ENCODE assay signal across 29 cellular contexts in genomic region chr19:29531458-29532025, GRCh38. TPM values are rescaled to one million over a fixed set of nuclear protein-coding genes. Genes with fewer than 3 reads are reported as not detected.
A peak's percentile ranks its signal among the peaks of the same experiment; 100 is the strongest.
DNase-seq lines count a peak whose midpoint lies in the region; ATAC-seq, FAIRE-seq and TF ChIP-seq lines count a peak whose summit lies in the region.
"Had no signal": no experiment of that assay in that cellular context is flagged by ENCODE, and none has a peak within 500 bp of the region (broad histone marks: within the 10 kb centered on the region; RNA-seq: fewer than 3 reads in every experiment).

No MANE protein-coding gene starts in this region.

- H3K23me2 ChIP-seq in H1 (ENCODE audit: low read depth, low read length): peaks cover 27% of the 10 kb centered on the region; the same call in 1 of the 2 replicates

- CTCF ChIA-PET in H1 (lab: Charles Lee; ENCODE audit: partially characterized antibody): interaction anchor here (1.4 to 5.6 kb wide), 7 partner anchors 8 to 246 kb away, joined by 3 to 42 read pairs (median 5); no protein-coding TSS in a partner anchor

- no peak for ATAC-seq in HG03520 (IDR thresholded peaks at IDR 0.05; ENCODE audit: unreplicated experiment)
- ATAC-seq: A549 had no signal

- DNase-seq in caudate nucleus (lab: John Stamatoyannopoulos, UW) (no peak), H1 (ENCODE audit: low read depth in 1 of 2, low spot score in 2 of 2) (no peak), neuronal stem cell (ENCODE audit: low spot score) (no peak), OCI-M1 (lab: John Stamatoyannopoulos, UW) (no peak), NCI-H748 treated with DMSO at 0.1 percent for 48 hours (lab: John Stamatoyannopoulos, UW) (no peak)
- DNase-seq in stimulated activated CD8-positive, alpha-beta memory T cell treated with anti-CD3 and anti-CD28 coated beads, Interleukin-4, amount 100 ng/mL, for 48 hours: peak; percentile 15
- DNase-seq: AML-193; CD4-positive, alpha-beta memory T cell; COR-L47; GM23248; MV-4-11; NCI-H1105; NCI-H1436 treated with DMSO at 0.1 percent for 48 hours; NCI-H187 treated with DMSO at 0.1 percent for 48 hours; NCI-H2171 treated with DMSO at 0.1 percent for 48 hours; NCI-H524; NK-92 treated with Interleukin-12 subunit alpha and Interleukin-12 subunit beta, amount 100 ng/mL, for 24 hours; PC-9; Right ventricle myocardium superior; RPMI8226 had no signal

- no peak for TF ChIP-seq POLR2A in H1 (IDR thresholded peaks at IDR 0.05; ENCODE audit: control extremely low read depth in 1 of 2, low read depth in 2 of 2, low read length in 2 of 2)

- no peak overlapping the region for H3K4ac ChIP-seq in H1 (replicated peaks; ENCODE audit: insufficient read length, low read depth, low read length)
- no peak overlapping the region for H3K4ac ChIP-seq in neuronal stem cell (ENCODE audit: low read length)

- peaks cover 3 to 11% of the 10 kb centered on the region in 2 experiments for H4K20me1 ChIP-seq in H1 (replicated peaks in 1 of 2; ENCODE audit: control insufficient read depth in 1 of 2, insufficient read depth in 2 of 2, low read length in 2 of 2)

- H3K14ac ChIP-seq in H1 (ENCODE audit: insufficient read length): no peak overlapping the region
- H3K14ac ChIP-seq in neuronal stem cell (ENCODE audit: low read length): no peak overlapping the region

- no peak overlapping the region for H2BK120ac ChIP-seq in H1 (replicated peaks; ENCODE audit: low read depth, low read length)
- H2BK120ac ChIP-seq in neuronal stem cell (ENCODE audit: low read depth, low read length): no peak overlapping the region

- H3K9ac ChIP-seq in H1 (replicated peaks in 1 of 4; ENCODE audit: extremely low read depth in 1 of 4, low read depth in 3 of 4, low read length in 3 of 4) (no peak overlapping the region), neuronal stem cell (ENCODE audit: low read depth, low read length, poor library complexity) (no peak overlapping the region)
- H3K9ac ChIP-seq: BLaER1 treated with 17β-estradiol and CSF1 and Interleukin-3, amounts not matched to agents 10 nM and 100 nM; GM23248 had no signal

- no peak overlapping the region for H2BK20ac ChIP-seq in H1 (ENCODE audit: low read length)

- H3K27me3 ChIP-seq in H1 (replicated peaks in 1 of 4; ENCODE audit: control insufficient read depth in 3 of 4, extremely low read depth in 1 of 4, insufficient read depth in 3 of 4, low read length in 3 of 4) (peaks cover 36 to 55% (median 51%) of the 10 kb centered on the region in 4 experiments), neuronal stem cell (ENCODE audit: control insufficient read depth in 3 of 3, insufficient read depth in 3 of 3, low read depth in 1 of 3, low read length in 3 of 3) (peaks cover 22 to 80% (median 46%) of the 10 kb centered on the region in 3 experiments)

- H2BK12ac ChIP-seq in H1 (ENCODE audit: low read depth, low read length) (0 out of 2 replicates have a peak overlapping the region, but pooled peaks have one; percentile 68), neuronal stem cell (ENCODE audit: low read length) (no peak overlapping the region)

- no peak overlapping the region for H3K56ac ChIP-seq in H1 (replicated peaks; ENCODE audit: insufficient read length, low read depth, low read length)

- H4K91ac ChIP-seq in H1 (replicated peaks; ENCODE audit: insufficient read length, low read length) (no peak overlapping the region), neuronal stem cell (ENCODE audit: low read depth, low read length, poor library complexity) (no peak overlapping the region)

- H4K8ac ChIP-seq in H1 (ENCODE audit: extremely low read depth, insufficient read depth, low read length) (no peak overlapping the region), neuronal stem cell (ENCODE audit: low read depth, low read length) (no peak overlapping the region)

- H3K79me1 ChIP-seq in H1 (ENCODE audit: low read depth, low read length) (no peaks in the 10 kb centered on the region), neuronal stem cell (ENCODE audit: low read depth, low read length) (peaks cover 2% of the 10 kb centered on the region)

- H3K79me2 ChIP-seq in H1 (ENCODE audit: control insufficient read depth in 1 of 2, insufficient read depth in 2 of 2, low read length in 2 of 2): no peaks in the 10 kb centered on the region

- H3K18ac ChIP-seq in H1 (ENCODE audit: extremely low read depth, low read length) (no peak overlapping the region), neuronal stem cell (ENCODE audit: low read length) (no peak overlapping the region)

- H3K4me3 ChIP-seq in H1 (ENCODE audit: extremely low read depth in 1 of 4, insufficient read depth in 2 of 4, low read depth in 3 of 4, low read length in 4 of 4): no peak overlapping the region
- H3K4me3 ChIP-seq in neuronal stem cell (ENCODE audit: low read length in 2 of 2): no peak overlapping the region
- H3K4me3 ChIP-seq: A549; BLaER1 treated with 17β-estradiol and CSF1 and Interleukin-3, amounts not matched to agents 10 nM and 100 nM; GM23248; K562; PC-9; SJSA1 had no signal

- H3K4me2 ChIP-seq in H1 (ENCODE audit: insufficient read depth in 1 of 2, low read depth in 2 of 2, low read length in 2 of 2): no peak overlapping the region; a peak in 1 of 4 replicates
- no peak overlapping the region for H3K4me2 ChIP-seq in neuronal stem cell (ENCODE audit: insufficient read depth, low read length, poor library complexity, severe bottlenecking)
- H3K4me2 ChIP-seq: A549; BLaER1 treated with 17β-estradiol and CSF1 and Interleukin-3, amounts not matched to agents 10 nM and 100 nM; PC-9 had no signal

- H3K23ac ChIP-seq in H1 (ENCODE audit: insufficient read length) (no peak overlapping the region), neuronal stem cell (ENCODE audit: low read depth, low read length, poor library complexity) (no peak overlapping the region)

- H2AFZ ChIP-seq in H1 (ENCODE audit: low read length) (no peak overlapping the region), neuronal stem cell (ENCODE audit: low read length) (no peak overlapping the region)
- H2AFZ ChIP-seq: GM23248, PC-9 had no signal

- FAIRE-seq in H1 (lab: Jason Lieb, UNC): no peak
- FAIRE-seq: A549, G401.6, HTR-8/SVneo, K562 had no signal

- no peak overlapping the region for H2AK5ac ChIP-seq in H1 (ENCODE audit: low read depth, low read length)
- peak overlapping the region; percentile 58 for H2AK5ac ChIP-seq in neuronal stem cell (ENCODE audit: low read depth, low read length)

- TF ChIP-seq EP300 in H1 (IDR thresholded peaks at IDR 0.05; ENCODE audit: borderline replicate concordance in 1 of 2, low read depth in 2 of 2, low read length in 2 of 2): no peak

- H2BK15ac ChIP-seq in H1 (ENCODE audit: low read length): peak overlapping the region; percentile 81; the same call in 1 of the 2 replicates
- H2BK15ac ChIP-seq in neuronal stem cell (ENCODE audit: low read length): peak overlapping the region; percentile 43

- POLR2A ChIA-PET in H1 (lab: Charles Lee; ENCODE audit: partially characterized antibody): no interaction called here

- H3K4me1 ChIP-seq in H1 (replicated peaks in 1 of 4; ENCODE audit: control insufficient read depth in 3 of 4, insufficient read depth in 4 of 4, low read length in 3 of 4) (peaks cover 0 to 35% (median 11%) of the 10 kb centered on the region in 4 experiments; a peak in 5 of 7 replicates), neuronal stem cell (ENCODE audit: control insufficient read depth in 2 of 2, insufficient read depth in 1 of 2, low read depth in 1 of 2, low read length in 2 of 2) (peaks cover 5 to 18% of the 10 kb centered on the region in 2 donors)
- H3K4me1 ChIP-seq: SJSA1 had no signal

- H2BK5ac ChIP-seq in H1 (ENCODE audit: low read depth, low read length) (no peak overlapping the region), neuronal stem cell (ENCODE audit: low read length) (no peak overlapping the region)

- TF ChIP-seq RAD21 in H1 (IDR thresholded peaks at IDR 0.05 in 1 of 2, conservative IDR thresholded peaks at IDR 0.05 in 1 of 2; ENCODE audit: low read depth in 2 of 2, low read length in 2 of 2): no peak

- WGBS in H1 (ENCODE audit: extremely low coverage in 1 of 2, insufficient coverage in 1 of 2, insufficient read length in 1 of 2, insufficient replicate concordance in 2 of 2, low coverage in 1 of 2, low lambda C conversion rate in 2 of 2, missing lambda C conversion rate in 1 of 2), 2 experiments: 73% methylated on average over 7 of the region's 7 CpGs; no CpG with 5 or more reads in 1 of the 2 experiments
- no CpG with 5 or more reads among the region's 7 CpGs for WGBS in neuronal stem cell (ENCODE audit: extremely low coverage in 2 of 2, insufficient read length in 2 of 2, insufficient replicate concordance in 1 of 2), 2 donors

- H4K5ac ChIP-seq in H1 (ENCODE audit: insufficient read length, low read depth, low read length): no peak overlapping the region

- TF ChIP-seq CTCF in H1 (IDR thresholded peaks at IDR 0.05; ENCODE audit: control extremely low read depth in 1 of 3, insufficient read depth in 1 of 3, low read depth in 1 of 3, low read length in 3 of 3): no peak

- no peaks in the 10 kb centered on the region for H3K36me3 ChIP-seq in H1 (ENCODE audit: control insufficient read depth in 2 of 4, insufficient read depth in 4 of 4, low read length in 3 of 4)
- H3K36me3 ChIP-seq in neuronal stem cell (replicated peaks in 1 of 2; ENCODE audit: control insufficient read depth in 2 of 2, insufficient read depth in 2 of 2, low read length in 2 of 2): no peaks in the 10 kb centered on the region
- H3K36me3 ChIP-seq: BLaER1 treated with 17β-estradiol and CSF1 and Interleukin-3, amounts not matched to agents 10 nM and 100 nM; SJSA1 had no signal

- no peaks in the 10 kb centered on the region; a peak in 1 of 4 replicates for H3K9me3 ChIP-seq in H1 (ENCODE audit: insufficient read depth in 2 of 2, low read depth in 1 of 2, low read length in 1 of 2)
- peaks cover 0 to 6% of the 10 kb centered on the region in 2 donors for H3K9me3 ChIP-seq in neuronal stem cell (replicated peaks in 1 of 2; ENCODE audit: control insufficient read depth in 2 of 2, insufficient read depth in 1 of 2, low read depth in 1 of 2, low read length in 2 of 2)
- H3K9me3 ChIP-seq: A549 had no signal

- H3K27ac ChIP-seq in caudate nucleus (ENCODE audit: low read depth, low read length): peak overlapping the region; percentile 16
- H3K27ac ChIP-seq in H1 (ENCODE audit: low read depth, low read length): no peak overlapping the region
- no peak overlapping the region for H3K27ac ChIP-seq in neuronal stem cell (replicated peaks; ENCODE audit: low read length)
- H3K27ac ChIP-seq: A549; BLaER1 treated with 17β-estradiol and CSF1 and Interleukin-3, amounts not matched to agents 10 nM and 100 nM; GM23248; PC-9; SJSA1 had no signal

RNA-seq across cellular contexts. Expression of gene VSTM2B, which starts 5.7 kb away (rescaled TPM):
- total RNA-seq in H1 (2021; fragmentation: NEBNext Ultra II Directional; extraction: Animal tissue kit (Norgen Biotek cat#: 25700)): 1.2 and 1.5 TPM in 2 replicates
- polyA plus RNA-seq in H1 (2011; rRNA removed): 0.82 and 1.6 TPM in 2 replicates
- polyA plus RNA-seq in H1 (2011; cell fraction: cytosol; rRNA removed): 1.6 TPM
- 0.84 TPM for polyA plus RNA-seq in H1 (2011; cell fraction: nucleus; rRNA removed)
- polyA plus RNA-seq in H1 (2012, experiment 1 of 2): 0.23 to 0.97 TPM (median 0.69 TPM) in 4 replicates
- polyA plus RNA-seq in H1 (2012, experiment 2 of 2): 0.34 TPM
- polyA plus RNA-seq in H1 (2013, experiment 1 of 2): 0.67 TPM
- 0.55 TPM for polyA plus RNA-seq in H1 (2013, experiment 2 of 2)
- not detected in 2 replicates for polyA minus RNA-seq in H1 (2011; rRNA and poly(A)+ RNA removed)
- 1.0 TPM for polyA minus RNA-seq in H1 (2011; cell fraction: cytosol; rRNA and poly(A)+ RNA removed)
- 0.80 TPM for polyA minus RNA-seq in H1 (2011; cell fraction: nucleus; rRNA and poly(A)+ RNA removed)
- polyA plus RNA-seq in neuronal stem cell (2013, experiment 1 of 2): 2.1 TPM
- polyA plus RNA-seq in neuronal stem cell (2013, experiment 2 of 2): 2.2 TPM
- total RNA-seq: CD4-positive, alpha-beta memory T cell; GM23248; K562; LHCN-M2; MCF 10A; PC-9; Right ventricle myocardium superior; SJSA1 had no signal
- polyA plus RNA-seq: A549; CD4-positive, alpha-beta memory T cell; GM23248; K562 had no signal
